ENCODE assay signal across 1 cellular context in genomic region chr1:156069490-156070455, GRCh38.
TF ChIP-seq lines count a peak whose summit lies in the region.

No MANE protein-coding gene starts in this region.

TF ChIP-seq in GM23338, 12 proteins besides CTCF, POLR2A, EP300 and RAD21 (continued from another document):
- TF ChIP-seq, protein P1, sequence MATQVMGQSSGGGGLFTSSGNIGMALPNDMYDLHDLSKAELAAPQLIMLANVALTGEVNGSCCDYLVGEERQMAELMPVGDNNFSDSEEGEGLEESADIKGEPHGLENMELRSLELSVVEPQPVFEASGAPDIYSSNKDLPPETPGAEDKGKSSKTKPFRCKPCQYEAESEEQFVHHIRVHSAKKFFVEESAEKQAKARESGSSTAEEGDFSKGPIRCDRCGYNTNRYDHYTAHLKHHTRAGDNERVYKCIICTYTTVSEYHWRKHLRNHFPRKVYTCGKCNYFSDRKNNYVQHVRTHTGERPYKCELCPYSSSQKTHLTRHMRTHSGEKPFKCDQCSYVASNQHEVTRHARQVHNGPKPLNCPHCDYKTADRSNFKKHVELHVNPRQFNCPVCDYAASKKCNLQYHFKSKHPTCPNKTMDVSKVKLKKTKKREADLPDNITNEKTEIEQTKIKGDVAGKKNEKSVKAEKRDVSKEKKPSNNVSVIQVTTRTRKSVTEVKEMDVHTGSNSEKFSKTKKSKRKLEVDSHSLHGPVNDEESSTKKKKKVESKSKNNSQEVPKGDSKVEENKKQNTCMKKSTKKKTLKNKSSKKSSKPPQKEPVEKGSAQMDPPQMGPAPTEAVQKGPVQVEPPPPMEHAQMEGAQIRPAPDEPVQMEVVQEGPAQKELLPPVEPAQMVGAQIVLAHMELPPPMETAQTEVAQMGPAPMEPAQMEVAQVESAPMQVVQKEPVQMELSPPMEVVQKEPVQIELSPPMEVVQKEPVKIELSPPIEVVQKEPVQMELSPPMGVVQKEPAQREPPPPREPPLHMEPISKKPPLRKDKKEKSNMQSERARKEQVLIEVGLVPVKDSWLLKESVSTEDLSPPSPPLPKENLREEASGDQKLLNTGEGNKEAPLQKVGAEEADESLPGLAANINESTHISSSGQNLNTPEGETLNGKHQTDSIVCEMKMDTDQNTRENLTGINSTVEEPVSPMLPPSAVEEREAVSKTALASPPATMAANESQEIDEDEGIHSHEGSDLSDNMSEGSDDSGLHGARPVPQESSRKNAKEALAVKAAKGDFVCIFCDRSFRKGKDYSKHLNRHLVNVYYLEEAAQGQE (IDR thresholded peaks at IDR 0.05; ENCODE audit: unreplicated experiment) = no peak
- TF ChIP-seq ZNF462 (CRISPR knock-in tag; IDR thresholded peaks at IDR 0.05) = no peak
- no peak for TF ChIP-seq ZNF331 (CRISPR knock-in tag; IDR thresholded peaks at IDR 0.05; ENCODE audit: low read depth)
- TF ChIP-seq ZNF114 (CRISPR knock-in tag; IDR thresholded peaks at IDR 0.05) = no peak
